ENCODE assay signal across 8 cellular contexts in genomic region chr19:58003153-58003828, GRCh38. TPM values are rescaled to one million over a fixed set of nuclear protein-coding genes. Genes with fewer than 3 reads are reported as not detected.
DNase-seq lines count a peak whose midpoint lies in the region; ATAC-seq and TF ChIP-seq lines count a peak whose summit lies in the region.

No MANE protein-coding gene starts in this region.

- H3K27me3 Mint-ChIP-seq in WTC11 (ENCODE audit: low read depth), result no peaks in the 10 kb centered on the region

- H3K27ac ChIP-seq in cardiac muscle cell, result peak overlapping the region; percentile 96
- peak overlapping the region; percentile 83 to 96 (median 90) for H3K27ac ChIP-seq in sigmoid colon

- DNase-seq in WTC11 (ENCODE audit: low spot score) (no peak), cardiac muscle cell (ENCODE audit: low read depth in 1 of 2, low spot score in 1 of 2) (peak in 1 of 2 donors; percentile 42), sigmoid colon (no peak), NCI-H2081 (lab: John Stamatoyannopoulos, UW) (no peak), HuH-7 (ENCODE audit: low spot score) (no peak), NCI-H446 treated with DMSO at 0.1 percent for 48 hours (lab: John Stamatoyannopoulos, UW) (no peak)
- DNase-seq in stimulated activated CD4-positive, alpha-beta T cell treated with anti-CD3 and anti-CD28 coated beads, Interleukin-2, amount 100 ng/mL, for 48 hours, result no peak

- H3K4me3 Mint-ChIP-seq in WTC11, result peak overlapping the region; percentile 95

- H3K36me3 ChIP-seq in cardiac muscle cell (peaks cover 20% of the 10 kb centered on the region), sigmoid colon (peaks cover 13 to 56% (median 36%) of the 10 kb centered on the region in 4 donors)

- no peaks in the 10 kb centered on the region for H3K9me3 Mint-ChIP-seq in WTC11

- peaks cover 65% of the 10 kb centered on the region for H3K36me3 Mint-ChIP-seq in WTC11

- H3K9me3 ChIP-seq in cardiac muscle cell (ENCODE audit: low read depth), result no peaks in the 10 kb centered on the region
- H3K9me3 ChIP-seq in sigmoid colon, result peaks cover 18 to 35% (median 23%) of the 10 kb centered on the region in 4 donors

- no peak for TF ChIP-seq POLR2A in sigmoid colon (IDR thresholded peaks at IDR 0.05)

- no peak for TF ChIP-seq EP300 in sigmoid colon (IDR thresholded peaks at IDR 0.05)

- H3K4me1 Mint-ChIP-seq in WTC11, result peaks cover 22% of the 10 kb centered on the region

- H3K27ac Mint-ChIP-seq in WTC11, result peak overlapping the region; percentile 91

- H3K4me3 ChIP-seq in cardiac muscle cell (peak overlapping the region; percentile 71), sigmoid colon (peak overlapping the region; percentile 63 to 99 (median 72))

- no peak for TF ChIP-seq CTCF in WTC11 (IDR thresholded peaks at IDR 0.05)
- TF ChIP-seq CTCF in cardiac muscle cell (IDR thresholded peaks at IDR 0.05; ENCODE audit: low read depth, low read length), result no peak
- TF ChIP-seq CTCF in sigmoid colon (IDR thresholded peaks at IDR 0.05), result no peak

- CTCF ChIA-PET in WTC11 (lab: Charles Lee), result interaction anchor here (0.9 to 2.2 kb wide), 7 partner anchors 18 to 152 kb away, joined by 3 to 12 read pairs (median 6); no protein-coding TSS in a partner anchor

- 21 to 64% methylated on average over 33 of the region's 33 CpGs for WGBS in sigmoid colon, 2 donors

- intact Hi-C loops in sigmoid colon (cut with DNase I), result loop anchor here (2.0 to 5.0 kb wide), 4 partner anchors 54 to 149 kb away; partner anchors contain the start of genes ZNF135, ZNF256, ZNF329 and ZSCAN18

- ATAC-seq in GM18511 (IDR thresholded peaks at IDR 0.05; ENCODE audit: unreplicated experiment) (peak; percentile 5), WTC11 (peak; percentile 5)

- H3K27me3 ChIP-seq in cardiac muscle cell (no peaks in the 10 kb centered on the region), sigmoid colon (no peaks in the 10 kb centered on the region)

- peaks cover 11% of the 10 kb centered on the region for H3K4me1 ChIP-seq in cardiac muscle cell (ENCODE audit: low read depth)
- H3K4me1 ChIP-seq in sigmoid colon, result peaks cover 0 to 27% (median 21%) of the 10 kb centered on the region in 4 donors

- POLR2A ChIA-PET in WTC11 (lab: Charles Lee), result interaction anchor here (0.6 to 2.6 kb wide), 13 partner anchors 18 to 294 kb away, joined by 3 to 13 read pairs (median 5); partner anchors contain the start of genes ZNF135, ZNF274, ZNF329 and ZNF417

TF ChIP-seq in WTC11, 78 proteins besides CTCF, POLR2A, EP300 and RAD21 (continues in another document):
- TF ChIP-seq, protein P1, sequence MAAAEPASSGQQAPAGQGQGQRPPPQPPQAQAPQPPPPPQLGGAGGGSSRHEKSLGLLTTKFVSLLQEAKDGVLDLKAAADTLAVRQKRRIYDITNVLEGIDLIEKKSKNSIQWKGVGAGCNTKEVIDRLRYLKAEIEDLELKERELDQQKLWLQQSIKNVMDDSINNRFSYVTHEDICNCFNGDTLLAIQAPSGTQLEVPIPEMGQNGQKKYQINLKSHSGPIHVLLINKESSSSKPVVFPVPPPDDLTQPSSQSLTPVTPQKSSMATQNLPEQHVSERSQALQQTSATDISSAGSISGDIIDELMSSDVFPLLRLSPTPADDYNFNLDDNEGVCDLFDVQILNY (CRISPR knock-in tag; IDR thresholded peaks at IDR 0.05), result no peak
- TF ChIP-seq ZNF121 (CRISPR knock-in tag; IDR thresholded peaks at IDR 0.05) (peak; percentile 78; the same call in 1 of the 2 replicates), JUN (CRISPR knock-in tag; IDR thresholded peaks at IDR 0.05) (0 out of 2 replicates have a peak, but pooled peaks have one; percentile 36), GRHL2 (CRISPR knock-in tag; IDR thresholded peaks at IDR 0.05; ENCODE audit: insufficient replicate concordance, severe bottlenecking) (no peak), AR (CRISPR knock-in tag; IDR thresholded peaks at IDR 0.05) (no peak), NFYB (CRISPR knock-in tag; conservative IDR thresholded peaks at IDR 0.05; ENCODE audit: low read depth) (no peak), ZNF416 (CRISPR knock-in tag; IDR thresholded peaks at IDR 0.05) (no peak), NR1H2 (CRISPR knock-in tag; IDR thresholded peaks at IDR 0.05) (no peak)
- TF ChIP-seq, protein P2, sequence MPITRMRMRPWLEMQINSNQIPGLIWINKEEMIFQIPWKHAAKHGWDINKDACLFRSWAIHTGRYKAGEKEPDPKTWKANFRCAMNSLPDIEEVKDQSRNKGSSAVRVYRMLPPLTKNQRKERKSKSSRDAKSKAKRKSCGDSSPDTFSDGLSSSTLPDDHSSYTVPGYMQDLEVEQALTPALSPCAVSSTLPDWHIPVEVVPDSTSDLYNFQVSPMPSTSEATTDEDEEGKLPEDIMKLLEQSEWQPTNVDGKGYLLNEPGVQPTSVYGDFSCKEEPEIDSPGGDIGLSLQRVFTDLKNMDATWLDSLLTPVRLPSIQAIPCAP (CRISPR knock-in tag; IDR thresholded peaks at IDR 0.05), result no peak
- TF ChIP-seq, protein P3, sequence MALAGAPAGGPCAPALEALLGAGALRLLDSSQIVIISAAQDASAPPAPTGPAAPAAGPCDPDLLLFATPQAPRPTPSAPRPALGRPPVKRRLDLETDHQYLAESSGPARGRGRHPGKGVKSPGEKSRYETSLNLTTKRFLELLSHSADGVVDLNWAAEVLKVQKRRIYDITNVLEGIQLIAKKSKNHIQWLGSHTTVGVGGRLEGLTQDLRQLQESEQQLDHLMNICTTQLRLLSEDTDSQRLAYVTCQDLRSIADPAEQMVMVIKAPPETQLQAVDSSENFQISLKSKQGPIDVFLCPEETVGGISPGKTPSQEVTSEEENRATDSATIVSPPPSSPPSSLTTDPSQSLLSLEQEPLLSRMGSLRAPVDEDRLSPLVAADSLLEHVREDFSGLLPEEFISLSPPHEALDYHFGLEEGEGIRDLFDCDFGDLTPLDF (CRISPR knock-in tag; IDR thresholded peaks at IDR 0.05), result no peak; the same call in 1 of the 2 replicates
- TF ChIP-seq, protein P4, sequence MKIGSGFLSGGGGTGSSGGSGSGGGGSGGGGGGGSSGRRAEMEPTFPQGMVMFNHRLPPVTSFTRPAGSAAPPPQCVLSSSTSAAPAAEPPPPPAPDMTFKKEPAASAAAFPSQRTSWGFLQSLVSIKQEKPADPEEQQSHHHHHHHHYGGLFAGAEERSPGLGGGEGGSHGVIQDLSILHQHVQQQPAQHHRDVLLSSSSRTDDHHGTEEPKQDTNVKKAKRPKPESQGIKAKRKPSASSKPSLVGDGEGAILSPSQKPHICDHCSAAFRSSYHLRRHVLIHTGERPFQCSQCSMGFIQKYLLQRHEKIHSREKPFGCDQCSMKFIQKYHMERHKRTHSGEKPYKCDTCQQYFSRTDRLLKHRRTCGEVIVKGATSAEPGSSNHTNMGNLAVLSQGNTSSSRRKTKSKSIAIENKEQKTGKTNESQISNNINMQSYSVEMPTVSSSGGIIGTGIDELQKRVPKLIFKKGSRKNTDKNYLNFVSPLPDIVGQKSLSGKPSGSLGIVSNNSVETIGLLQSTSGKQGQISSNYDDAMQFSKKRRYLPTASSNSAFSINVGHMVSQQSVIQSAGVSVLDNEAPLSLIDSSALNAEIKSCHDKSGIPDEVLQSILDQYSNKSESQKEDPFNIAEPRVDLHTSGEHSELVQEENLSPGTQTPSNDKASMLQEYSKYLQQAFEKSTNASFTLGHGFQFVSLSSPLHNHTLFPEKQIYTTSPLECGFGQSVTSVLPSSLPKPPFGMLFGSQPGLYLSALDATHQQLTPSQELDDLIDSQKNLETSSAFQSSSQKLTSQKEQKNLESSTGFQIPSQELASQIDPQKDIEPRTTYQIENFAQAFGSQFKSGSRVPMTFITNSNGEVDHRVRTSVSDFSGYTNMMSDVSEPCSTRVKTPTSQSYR (CRISPR knock-in tag; IDR thresholded peaks at IDR 0.05), result no peak

RNA-seq across cellular contexts. Expression of gene ZNF606, which starts 0.7 kb away (rescaled TPM):
- 24.5 to 26.2 TPM (median 26.1 TPM) in 3 replicates for total RNA-seq in WTC11 (2021)
- total RNA-seq in cardiac muscle cell, result 50.5 and 87.4 TPM in 2 replicates
- 30.0 and 31.2 TPM in 2 replicates for polyA plus RNA-seq in cardiac muscle cell
- total RNA-seq in sigmoid colon, result 10 to 100 TPM in 3 of 4 donors, 1 to 10 TPM in 1; 9.8 to 32.1 (median 19.0) TPM
- polyA plus RNA-seq in sigmoid colon, result 1 to 10 TPM; 1.8 to 9.5 (median 3.6) TPM

RNA-seq across cellular contexts. Expression of gene C19orf18, which starts 29.0 kb away (rescaled TPM):
- total RNA-seq in WTC11 (2021), result 1.1 to 1.3 TPM (median 1.1 TPM) in 3 replicates
- total RNA-seq in cardiac muscle cell, result 1.3 and 1.4 TPM in 2 replicates
- polyA plus RNA-seq in cardiac muscle cell, result 2.4 and 3.6 TPM in 2 replicates
- 1 to 10 TPM in 2 of 4 donors, under 1 TPM in 2; 0.66 to 1.5 (median 0.95) TPM for total RNA-seq in sigmoid colon
- under 1 TPM in 1 of 3 donors, not detected in 2; 0.90 TPM for polyA plus RNA-seq in sigmoid colon

RNA-seq across cellular contexts. Expression of gene ZSCAN1, which starts 30.5 kb away (rescaled TPM):
- total RNA-seq in WTC11 (2021) (0.69 to 1.3 TPM (median 0.78 TPM) in 3 replicates), cardiac muscle cell (31.9 and 38.4 TPM in 2 replicates), sigmoid colon (not detected)
- polyA plus RNA-seq in cardiac muscle cell (22.0 and 24.6 TPM in 2 replicates), sigmoid colon (under 1 TPM in 1 of 3 donors, not detected in 2; 0.10 TPM)

RNA-seq across cellular contexts. Expression of gene ZNF256, which starts 55.8 kb away (rescaled TPM):
- total RNA-seq in WTC11 (2021) (15.1 to 17.9 TPM (median 15.9 TPM) in 3 replicates), cardiac muscle cell (12.5 and 13.6 TPM in 2 replicates), sigmoid colon (1 to 10 TPM; 2.8 to 4.8 (median 3.8) TPM)
- polyA plus RNA-seq in cardiac muscle cell (7.0 and 10.0 TPM in 2 replicates), sigmoid colon (1 to 10 TPM in 2 of 3 donors, under 1 TPM in 1; 0.69 to 3.2 (median 2.4) TPM)

RNA-seq across cellular contexts. Expression of gene ZNF135, which starts 55.8 kb away (rescaled TPM):
- total RNA-seq in WTC11 (2021) (5.6 to 8.0 TPM (median 7.2 TPM) in 3 replicates), cardiac muscle cell (11.7 and 14.0 TPM in 2 replicates), sigmoid colon (10 to 100 TPM in 1 of 4 donors, 1 to 10 TPM in 3; 6.1 to 10.0 (median 7.4) TPM)
- polyA plus RNA-seq in cardiac muscle cell (10.2 and 11.2 TPM in 2 replicates), sigmoid colon (1 to 10 TPM in 1 of 3 donors, under 1 TPM in 2; 0.46 to 2.8 (median 0.60) TPM)

Comparison
In these comparisons a context has a peak if more than half of its experiments do, and no peak if none do; other contexts are left out.
1. RNA of gene ZSCAN1, which starts 30.5 kb away (total RNA-seq): 31.9 to 38.4 TPM in cardiac muscle cell; 0.69 to 1.3 TPM in WTC11 and not detected in sigmoid colon; every median in the first group is over 10 times any median in the second.